25 cellular contexts compared by ENCODE assay signal in genomic region chr3:45905755-45906154, GRCh38. TPM values are rescaled to one million over a fixed set of nuclear protein-coding genes. Genes with fewer than 3 reads are reported as not detected.
DNase-seq lines count a peak whose midpoint lies in the region; ATAC-seq, FAIRE-seq and TF ChIP-seq lines count a peak whose summit lies in the region.
"Had no signal": no experiment of that assay in that cellular context is flagged by ENCODE, and none has a peak within 500 bp of the region (broad histone marks: within the 10 kb centered on the region; RNA-seq: fewer than 3 reads in every experiment).

No MANE protein-coding gene starts in this region.

- TF ChIP-seq CTCF in DND-41 (IDR thresholded peaks at IDR 0.05; ENCODE audit: borderline replicate concordance, extremely low read depth, low read length, poor library complexity, severe bottlenecking) = no peak

- no peaks in the 10 kb centered on the region for H3K9me3 Mint-ChIP-seq in activated CD4-positive, alpha-beta T cell treated with anti-CD3 and anti-CD28 coated beads for 36 hours (ENCODE audit: low read depth)
- H3K9me3 Mint-ChIP-seq: CD8-positive, alpha-beta memory T cell had no signal

- H3K79me2 ChIP-seq in DND-41 (ENCODE audit: insufficient read depth, low read length) = peaks cover 100% of the 10 kb centered on the region

- H3K9me3 ChIP-seq in DND-41 (ENCODE audit: insufficient read depth, low read length, severe bottlenecking) = no peaks in the 10 kb centered on the region
- H3K9me3 ChIP-seq: BE2C, BLaER1 had no signal

- H4K20me1 ChIP-seq in DND-41 (ENCODE audit: insufficient read depth, low read length) = peaks cover 93% of the 10 kb centered on the region
- H4K20me1 ChIP-seq: BLaER1 had no signal

- no peak for TF ChIP-seq POLR2A in GM12891 (IDR thresholded peaks at IDR 0.05; ENCODE audit: low read depth, low read length)

- no peak overlapping the region for H3K27ac Mint-ChIP-seq in activated CD4-positive, alpha-beta T cell treated with anti-CD3 and anti-CD28 coated beads for 36 hours
- H3K27ac Mint-ChIP-seq: CD14-positive monocyte; CD4-positive, CD25-positive, alpha-beta regulatory T cell had no signal

- CTCF ChIA-PET in activated CD4-positive, alpha-beta T cell treated with anti-CD3 and anti-CD28 coated beads for 36 hours (lab: Charles Lee) = interaction anchor here (1.0 to 1.2 kb wide), 3 partner anchors 145 to 173 kb away, joined by 3 to 4 read pairs (median 3); no protein-coding TSS in a partner anchor

- H3K27me3 ChIP-seq in DND-41 (ENCODE audit: insufficient read depth, low read length, poor library complexity) = no peaks in the 10 kb centered on the region
- H3K27me3 ChIP-seq: BE2C, BLaER1 had no signal

- H3K27ac ChIP-seq in DND-41 (ENCODE audit: low read length) = peak overlapping the region; percentile 99
- H3K27ac ChIP-seq: BLaER1 had no signal

- DNase-seq in DND-41 (no peak), GM12891 (ENCODE audit: insufficient read length, low spot score) (no peak), islet precursor cell (peak; percentile 16), NCI-H345 (lab: John Stamatoyannopoulos, UW) (no peak)
- DNase-seq in activated CD4-positive, alpha-beta T cell treated with anti-CD3 and anti-CD28 coated beads for 36 hours = no peak
- DNase-seq: 8988T; ACHN; BE2C; C1 segment of cervical spinal cord; CD4-positive, alpha-beta memory T cell; CD4-positive, CD25-positive, alpha-beta regulatory T cell; CD8-positive, alpha-beta memory T cell; COR-L47; DMS 273 treated with DMSO at 0.1 percent for 48 hours; DMS153; DMS53; DMS79; GF-D8 had no signal

- H3K4me3 ChIP-seq in DND-41 (ENCODE audit: low read depth in 1 of 2, low read length in 2 of 2) = no peak overlapping the region
- H3K4me3 ChIP-seq: BLaER1 had no signal

- no peak overlapping the region for H2AFZ ChIP-seq in DND-41 (ENCODE audit: low read depth, low read length)

- H3K27me3 Mint-ChIP-seq in activated CD4-positive, alpha-beta T cell treated with anti-CD3 and anti-CD28 coated beads for 36 hours = peaks cover 27% of the 10 kb centered on the region
- H3K27me3 Mint-ChIP-seq: CD4-positive, alpha-beta memory T cell had no signal

- intact Hi-C loops in activated CD4-positive, alpha-beta T cell treated with anti-CD3 and anti-CD28 coated beads for 36 hours (cut with DNase I, micrococcal nuclease) = no loop called here

- H3K4me3 Mint-ChIP-seq in activated CD4-positive, alpha-beta T cell treated with anti-CD3 and anti-CD28 coated beads for 36 hours = no peak overlapping the region
- H3K4me3 Mint-ChIP-seq: CD14-positive monocyte; CD4-positive, alpha-beta memory T cell; CD4-positive, CD25-positive, alpha-beta regulatory T cell; CD8-positive, alpha-beta memory T cell had no signal

- peak overlapping the region; percentile 89 for H3K4me2 ChIP-seq in DND-41 (ENCODE audit: insufficient read depth, low read length)
- H3K4me2 ChIP-seq: BLaER1 had no signal

- POLR2A ChIA-PET in activated CD4-positive, alpha-beta T cell treated with anti-CD3 and anti-CD28 coated beads for 36 hours (lab: Charles Lee) = no interaction called here

- peaks cover 3% of the 10 kb centered on the region for H3K36me3 Mint-ChIP-seq in activated CD4-positive, alpha-beta T cell treated with anti-CD3 and anti-CD28 coated beads for 36 hours (ENCODE audit: low read depth)
- H3K36me3 Mint-ChIP-seq: CD14-positive monocyte had no signal

- peaks cover 100% of the 10 kb centered on the region for H3K36me3 ChIP-seq in DND-41 (ENCODE audit: insufficient read depth, low read length)
- H3K36me3 ChIP-seq: BE2C, BLaER1 had no signal

- no peak for FAIRE-seq in GM12891 (lab: Jason Lieb, UNC)
- FAIRE-seq: A204.1, G401.6, GM12892 had no signal

- peaks cover 98% of the 10 kb centered on the region for H3K4me1 ChIP-seq in DND-41 (ENCODE audit: insufficient read depth, low read length)
- H3K4me1 ChIP-seq: BE2C had no signal

- peaks cover 24% of the 10 kb centered on the region for H3K4me1 Mint-ChIP-seq in activated CD4-positive, alpha-beta T cell treated with anti-CD3 and anti-CD28 coated beads for 36 hours

- no peak overlapping the region for H3K9ac ChIP-seq in DND-41 (ENCODE audit: low read depth, low read length)
- H3K9ac ChIP-seq: BLaER1 had no signal

- ATAC-seq in DND-41 (ENCODE audit: insufficient read depth, low read depth) = no peak
- no peak for ATAC-seq in activated CD4-positive, alpha-beta T cell treated with anti-CD3 and anti-CD28 coated beads for 36 hours

TF ChIP-seq in GM12891, 5 proteins besides CTCF, POLR2A, EP300 and RAD21:
- TF ChIP-seq TAF1 (IDR thresholded peaks at IDR 0.05; ENCODE audit: low read depth, low read length) (no peak), SPI1 (IDR thresholded peaks at IDR 0.05; ENCODE audit: low read depth, low read length) (no peak), POU2F2 (IDR thresholded peaks at IDR 0.05; ENCODE audit: low read depth, low read length) (0 out of 2 replicates have a peak, but pooled peaks have one; percentile 10)
TF ChIP-seq in GM12891: peak in this region for 1.

RNA-seq across cellular contexts. Expression of gene CCR9, which starts 19.4 kb away (rescaled TPM):
- polyA plus RNA-seq in GM12891 (2012; ENCODE audit: low read depth, missing spikeins) = 1.7 TPM
- not detected for total RNA-seq in activated CD4-positive, alpha-beta T cell treated with anti-CD3 and anti-CD28 coated beads for 36 hours
- total RNA-seq: A673; CD4-positive, CD25-positive, alpha-beta regulatory T cell had no signal
- polyA plus RNA-seq: AG04450, CD14-positive monocyte had no signal

RNA-seq across cellular contexts. Expression of gene CXCR6, which starts 37.5 kb away (rescaled TPM):
- 0.26 TPM for polyA plus RNA-seq in GM12891 (2012; ENCODE audit: low read depth, missing spikeins)
- total RNA-seq in activated CD4-positive, alpha-beta T cell treated with anti-CD3 and anti-CD28 coated beads for 36 hours = under 1 TPM; 0.42 to 0.85 TPM
- total RNA-seq: A673 had no signal
- polyA plus RNA-seq: AG04450 had no signal
